10 cellular contexts compared by ENCODE assay signal in the genomic region with DNA sequence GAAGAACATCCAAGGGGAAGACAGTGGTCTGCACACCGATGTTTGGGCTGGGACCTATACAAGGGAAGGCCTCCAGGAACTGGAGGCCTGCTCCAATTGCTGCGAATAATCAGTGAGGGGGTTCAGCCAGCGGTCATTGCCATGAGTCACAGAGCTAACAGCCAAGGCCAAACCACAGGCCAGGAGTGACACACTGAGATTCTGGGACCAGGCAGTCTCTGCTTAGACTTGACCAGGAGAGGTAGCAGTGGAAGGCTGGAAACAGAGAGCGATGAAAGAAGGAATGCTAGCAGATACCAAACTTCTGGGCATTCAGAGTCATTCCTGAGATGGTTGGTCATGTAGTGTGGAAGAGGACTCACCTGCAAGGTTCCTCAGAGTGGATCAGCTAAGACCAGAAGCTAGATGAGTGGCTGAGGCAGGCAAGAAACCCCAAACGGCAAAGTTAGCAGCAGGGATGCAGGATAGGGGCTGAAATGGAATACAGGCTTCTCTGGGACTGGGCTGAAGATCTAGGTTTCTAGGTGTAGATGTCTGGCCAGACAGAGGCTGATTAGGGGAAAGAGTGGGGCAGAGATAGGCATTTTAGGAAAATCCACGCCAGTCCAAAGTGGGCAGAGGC. TPM values are rescaled to one million over a fixed set of nuclear protein-coding genes. Genes with fewer than 3 reads are reported as not detected.
DNase-seq lines count a peak whose midpoint lies in the region; ATAC-seq and TF ChIP-seq lines count a peak whose summit lies in the region.
"Had no signal": no experiment of that assay in that cellular context is flagged by ENCODE, and none has a peak within 500 bp of the region (broad histone marks: within the 10 kb centered on the region; RNA-seq: fewer than 3 reads in every experiment).

No MANE protein-coding gene starts in this region.

- H2AFZ ChIP-seq in mammary epithelial cell (ENCODE audit: low read depth, low read length) = no peak overlapping the region

- no peak overlapping the region for H3K27ac ChIP-seq in mammary epithelial cell (ENCODE audit: insufficient read depth, low read depth, low read length)

- no peaks in the 10 kb centered on the region for H4K20me1 ChIP-seq in mammary epithelial cell (ENCODE audit: insufficient read depth, low read length)

- in situ Hi-C loops in mammary epithelial cell (cut with MboI; ENCODE audit: low sequenced_read_pairs in 2 of 2) = no loop called here

- dilution Hi-C loops in mammary epithelial cell (cut with HindIII; ENCODE audit: low sequenced_read_pairs) = no loop called here

- no peak overlapping the region for H3K9ac ChIP-seq in mammary epithelial cell (ENCODE audit: insufficient read depth, low read length)

- no peak for TF ChIP-seq CTCF in AG04449 (IDR thresholded peaks at IDR 0.05; ENCODE audit: insufficient read depth, low read length, missing control alignments)
- TF ChIP-seq CTCF in mammary epithelial cell (conservative IDR thresholded peaks at IDR 0.05 in 1 of 2, IDR thresholded peaks at IDR 0.05 in 1 of 2; ENCODE audit: extremely low read depth in 1 of 2, insufficient read depth in 1 of 2, low read depth in 1 of 2, low read length in 2 of 2) = no peak
- TF ChIP-seq CTCF in mucosa of descending colon (IDR thresholded peaks at IDR 0.05) = no peak

- H3K4me1 ChIP-seq in mammary epithelial cell (ENCODE audit: insufficient read depth, low read length) (peaks cover 8% of the 10 kb centered on the region), mucosa of descending colon (ENCODE audit: low read depth) (no peaks in the 10 kb centered on the region)

- DNase-seq in AG04449 (ENCODE audit: low read depth, low spot score) = peak; percentile 29
- peak; percentile 49 for DNase-seq in LHCN-M2 (ENCODE audit: low read depth)
- DNase-seq in mammary epithelial cell = peak; percentile 86
- DNase-seq in mucosa of descending colon = peak in 2 of 3 donors; percentile 16 to 33
- no peak for DNase-seq in stimulated activated CD4-positive, alpha-beta T cell treated with anti-CD3 and anti-CD28 coated beads, Interleukin-2, amount 100 ng/mL, for 24 hours
- no peak for DNase-seq in NCI-H345 (lab: John Stamatoyannopoulos, UW)
- DNase-seq in activated gamma-delta T cell (lab: John Stamatoyannopoulos, UW) = no peak
- DNase-seq: AML-193 had no signal

- CTCF ChIA-PET in AG04449 (lab: Yijun Ruan, JAX) = no interaction called here
- CTCF ChIA-PET in mammary epithelial cell (lab: Charles Lee; ENCODE audit: low non-redundant PET) = no interaction called here

- H3K9me3 ChIP-seq in mammary epithelial cell (replicated peaks; ENCODE audit: insufficient read depth, low read length) (no peaks in the 10 kb centered on the region), mucosa of descending colon (no peaks in the 10 kb centered on the region)

- no peak overlapping the region for H3K4me2 ChIP-seq in mammary epithelial cell (ENCODE audit: insufficient read depth, low read depth, low read length)

- ATAC-seq in mucosa of descending colon (peak; percentile 39), GM18858 (IDR thresholded peaks at IDR 0.05; ENCODE audit: unreplicated experiment) (no peak)

- POLR2A ChIA-PET in AG04449 (lab: Yijun Ruan, JAX) = no interaction called here

- WGBS in mammary epithelial cell (ENCODE audit: low coverage, missing lambda C conversion rate) = 38% methylated on average over 6 of the region's 6 CpGs

- no TSS peak for BruUV-seq in mammary epithelial cell (replicated peaks; lab: Mats Ljungman, UMichigan)

- intact Hi-C loops in mammary epithelial cell (cut with micrococcal nuclease) (no loop called here), mucosa of descending colon (cut with DNase I, micrococcal nuclease) (no loop called here)

- H3K36me3 ChIP-seq in mammary epithelial cell (ENCODE audit: insufficient read depth, low read length) = no peaks in the 10 kb centered on the region
- no peaks in the 10 kb centered on the region for H3K36me3 ChIP-seq in mucosa of descending colon (ENCODE audit: low read depth)

- H3K4me3 ChIP-seq in AG04449 (ENCODE audit: low read depth, low read length) = no peak overlapping the region
- H3K4me3 ChIP-seq in mammary epithelial cell (replicated peaks in 1 of 3; ENCODE audit: insufficient read depth in 1 of 3, low read depth in 2 of 3, low read length in 3 of 3) = no peak overlapping the region
- no peak overlapping the region for H3K4me3 ChIP-seq in mucosa of descending colon

- H3K27me3 ChIP-seq in mammary epithelial cell (ENCODE audit: insufficient read depth, low read length) = no peaks in the 10 kb centered on the region

- no peaks in the 10 kb centered on the region for H3K79me2 ChIP-seq in mammary epithelial cell (ENCODE audit: insufficient read depth, low read length)

RNA-seq across cellular contexts. Expression of a gene that starts 54.7 kb away (rescaled TPM):
- total RNA-seq in LHCN-M2 (2014; rRNA removed) = not detected in 2 replicates
- polyA plus RNA-seq in LHCN-M2 (2012) = not detected
- total RNA-seq in mammary epithelial cell = not detected
- not detected for polyA plus RNA-seq in mammary epithelial cell
- polyA minus RNA-seq in mammary epithelial cell = not detected
- not detected for total RNA-seq in mucosa of descending colon
- total RNA-seq: pulmonary artery endothelial cell had no signal

Comparison
In these comparisons a context has a peak if more than half of its experiments do, and no peak if none do; other contexts are left out.
1. DNase-seq: peak in AG04449 (single experiment), LHCN-M2 (single experiment), mammary epithelial cell (single experiment) and mucosa of descending colon (2 of 3); none in stimulated activated CD4-positive, alpha-beta T cell treated with anti-CD3 and anti-CD28 coated beads, Interleukin-2, amount 100 ng/mL, for 24 hours (0 of 2), NCI-H345 (single experiment) and activated gamma-delta T cell (single experiment).